Comparison of ENCODE assay signal across 16 cellular contexts in genomic region chr6:39804666-39805065, GRCh38. TPM values are rescaled to one million over a fixed set of nuclear protein-coding genes. Genes with fewer than 3 reads are reported as not detected.
DNase-seq lines count a peak whose midpoint lies in the region; ATAC-seq, FAIRE-seq and TF ChIP-seq lines count a peak whose summit lies in the region.
"Had no signal": no experiment of that assay in that cellular context is flagged by ENCODE, and none has a peak within 500 bp of the region (broad histone marks: within the 10 kb centered on the region; RNA-seq: fewer than 3 reads in every experiment).

No MANE protein-coding gene starts in this region.

- H4K20me1 ChIP-seq in MM.1S (ENCODE audit: insufficient read depth, low read length) (no peaks in the 10 kb centered on the region), HepG2 (ENCODE audit: insufficient read depth, low read length) (no peaks in the 10 kb centered on the region)

- no peak for TF ChIP-seq RAD21 in HepG2 (CRISPR knock-in tag; IDR thresholded peaks at IDR 0.05)

- CTCF ChIA-PET in HepG2 (lab: Yijun Ruan, JAX; ENCODE audit: low intra/inter-chr PET ratio, low total read pairs) = no interaction called here

- no peak for FAIRE-seq in HepG2 (lab: Jason Lieb, UNC)
- FAIRE-seq: D721Med had no signal

- H3K4me3 ChIP-seq in AG09309 (ENCODE audit: control insufficient read depth, low read depth, low read length) (no peak overlapping the region), MM.1S (ENCODE audit: low read length) (no peak overlapping the region), dorsolateral prefrontal cortex (peak overlapping the region in 4 of 59 donors; percentile 3 to 18 (median 12)), HepG2 (replicated peaks in 1 of 3; ENCODE audit: insufficient read depth in 1 of 3, low read depth in 2 of 3, low read length in 3 of 3) (no peak overlapping the region)
- H3K4me3 ChIP-seq: transverse colon had no signal

- H3K27ac ChIP-seq in MM.1S (ENCODE audit: low read length) (no peak overlapping the region), dorsolateral prefrontal cortex (peak overlapping the region in 42 of 59 donors; percentile 7 to 98 (median 63)), HepG2 (ENCODE audit: extremely low read length, insufficient read depth, low read length) (no peak overlapping the region)
- H3K27ac ChIP-seq: transverse colon, VCaP had no signal

- DNase-seq in AG09309 (ENCODE audit: low read depth) (peak; percentile 50), MM.1S (peak; percentile 40), dorsolateral prefrontal cortex (no peak), HepG2 (ENCODE audit: low spot score) (no peak), pons (ENCODE audit: low spot score) (no peak), GM13977 (ENCODE audit: low spot score) (no peak), OCI-M2 (lab: John Stamatoyannopoulos, UW; ENCODE audit: unreplicated experiment) (no peak)
- DNase-seq: activated CD8-positive, alpha-beta memory T cell treated with anti-CD3 and anti-CD28 coated beads, Interleukin-2, amount 10 ng/mL, durations not matched to agents 7 days and 5 days; activated naive CD4-positive, alpha-beta T cell treated with anti-CD3 and anti-CD28 coated beads for 36 hours; KG1; NCI-H2029; transverse colon had no signal

- H3K36me3 ChIP-seq in MM.1S (replicated peaks; ENCODE audit: insufficient read depth, low read length) = no peaks in the 10 kb centered on the region
- no peaks in the 10 kb centered on the region for H3K36me3 ChIP-seq in HepG2 (replicated peaks in 1 of 2; ENCODE audit: control insufficient read depth in 1 of 2, insufficient read depth in 2 of 2, low read length in 2 of 2)
- H3K36me3 ChIP-seq: transverse colon had no signal

- TF ChIP-seq CTCF in AG09309 (IDR thresholded peaks at IDR 0.05; ENCODE audit: control insufficient read depth, insufficient read depth, low read depth, low read length, missing control alignments) (no peak), MM.1S (IDR thresholded peaks at IDR 0.05; ENCODE audit: low read length) (no peak), dorsolateral prefrontal cortex (IDR thresholded peaks at IDR 0.05 in 54 of 56, conservative IDR thresholded peaks at IDR 0.05 in 2 of 56; ENCODE audit: low read depth in 1 of 56, partially characterized antibody in 56 of 56) (no peak), HepG2 (CRISPR knock-in tag; IDR thresholded peaks at IDR 0.05) (no peak), GM13977 (IDR thresholded peaks at IDR 0.05; ENCODE audit: extremely low read depth, insufficient read depth, missing control alignments) (no peak)

- intact Hi-C loops in dorsolateral prefrontal cortex (cut with DNase I) = loop anchor here in 1 of 2 donors (5.0 kb wide), 1 partner anchor 48 kb away; no protein-coding TSS in a partner anchor
- intact Hi-C loops in HepG2 (cut with micrococcal nuclease; ENCODE audit: unreplicated experiment) = no loop called here

- no peak overlapping the region for H2AFZ ChIP-seq in MM.1S (ENCODE audit: low read length)
- no peak overlapping the region for H2AFZ ChIP-seq in HepG2 (ENCODE audit: low read length)

- no peak overlapping the region for H3K4me2 ChIP-seq in MM.1S (ENCODE audit: low read depth, low read length)
- no peak overlapping the region for H3K4me2 ChIP-seq in HepG2 (ENCODE audit: low read depth, low read length)

- ATAC-seq in HepG2 (no peak), HG02970 (IDR thresholded peaks at IDR 0.05; ENCODE audit: low FRiP score, unreplicated experiment) (no peak)
- ATAC-seq: activated CD8-positive, alpha-beta memory T cell treated with anti-CD3 and anti-CD28 coated beads, Interleukin-2, amount 10 ng/mL, durations not matched to agents 7 days and 5 days; esophagus mucosa had no signal

- BruUV-seq in HepG2 (replicated peaks; lab: Mats Ljungman, UMichigan) = no TSS peak

- no peaks in the 10 kb centered on the region for H3F3A ChIP-seq in MM.1S (ENCODE audit: insufficient read depth, low read length)

- H3K27me3 ChIP-seq in MM.1S (replicated peaks; ENCODE audit: insufficient read depth, low read length) = no peaks in the 10 kb centered on the region
- H3K27me3 ChIP-seq in dorsolateral prefrontal cortex = no peaks in the 10 kb centered on the region
- no peaks in the 10 kb centered on the region; a peak in 2 of 5 replicates for H3K27me3 ChIP-seq in HepG2 (ENCODE audit: control insufficient read depth in 1 of 2, insufficient read depth in 2 of 2, low read length in 2 of 2)
- H3K27me3 ChIP-seq: transverse colon had no signal

- no peak for TF ChIP-seq POLR2A in HepG2 (IDR thresholded peaks at IDR 0.05; ENCODE audit: insufficient read depth in 1 of 2, low read depth in 2 of 2, low read length in 2 of 2)

- H3K9me3 ChIP-seq in MM.1S (replicated peaks; ENCODE audit: insufficient read depth, low read length) = no peaks in the 10 kb centered on the region
- H3K9me3 ChIP-seq in HepG2 (ENCODE audit: low read length) = no peaks in the 10 kb centered on the region
- H3K9me3 ChIP-seq: transverse colon had no signal

- no peaks in the 10 kb centered on the region for H3K9me2 ChIP-seq in MM.1S (replicated peaks; ENCODE audit: insufficient read depth, low read length)

- WGBS in HepG2 (ENCODE audit: low lambda C conversion rate) = 29% methylated on average over 3 of the region's 3 CpGs

- TF ChIP-seq EP300 in HepG2 (IDR thresholded peaks at IDR 0.05; ENCODE audit: low read depth in 2 of 2, low read length in 2 of 2) (no peak), HepG2 (CRISPR knock-in tag; IDR thresholded peaks at IDR 0.05; ENCODE audit: borderline replicate concordance) (no peak)

- POLR2A ChIA-PET in HepG2 (lab: Yijun Ruan, JAX) = no interaction called here

- H3K9ac ChIP-seq in MM.1S (ENCODE audit: low read length) = no peak overlapping the region
- no peak overlapping the region for H3K9ac ChIP-seq in HepG2 (ENCODE audit: insufficient read depth, low read depth, low read length)

- H3K4me1 ChIP-seq in MM.1S (ENCODE audit: low read length) (no peaks in the 10 kb centered on the region), HepG2 (ENCODE audit: insufficient read depth, low read length) (peaks cover 14% of the 10 kb centered on the region)

- H3K79me2 ChIP-seq in MM.1S (ENCODE audit: low read length) (no peaks in the 10 kb centered on the region), HepG2 (ENCODE audit: insufficient read depth, low read length) (no peaks in the 10 kb centered on the region)

- in situ Hi-C loops in HepG2 (cut with HindIII; ENCODE audit: extremely low pct_ligation_motif_present, low pct_unique_long_range_greater_than_20kb) (no loop called here), GM13977 (cut with MboI; ENCODE audit: low pct_unique_long_range_greater_than_20kb, low sequenced_read_pairs, unreplicated experiment) (no loop called here)

TF ChIP-seq in HepG2, 621 proteins besides CTCF, POLR2A, EP300 and RAD21:
- TF ChIP-seq MAFF (IDR thresholded peaks at IDR 0.05; ENCODE audit: low read depth, low read length) (peak; percentile 61; the same call in 1 of the 2 replicates), FOSL2 (CRISPR knock-in tag; IDR thresholded peaks at IDR 0.05) (no peak), MAFK (conservative IDR thresholded peaks at IDR 0.05 in 1 of 2, IDR thresholded peaks at IDR 0.05 in 1 of 2; ENCODE audit: low read length in 2 of 2) (peak; percentile 64 to 72; a peak in 3 of 4 replicates)

RNA-seq across cellular contexts. Expression of gene DAAM2, which starts 12.5 kb away (rescaled TPM):
- 100 to 1,000 TPM in 95 of 120 experiments, 10 to 100 TPM in 25; 43.8 to 450 (median 152) TPM for total RNA-seq in dorsolateral prefrontal cortex
- total RNA-seq in HepG2 (2016; rRNA removed; fragmentation: Illumina TruSeq; extraction: Trizol) = not detected in 2 replicates
- total RNA-seq in HepG2 (2016; cell fraction: cytosol; rRNA removed; fragmentation: Illumina TruSeq; extraction: Trizol; ENCODE audit: low read depth) = not detected in 2 replicates
- total RNA-seq in HepG2 (2016; cell fraction: insoluble cytoplasmic fraction; rRNA removed; fragmentation: Illumina TruSeq; extraction: Trizol) = 0.02 TPM in 1 of 2 replicates, not detected in the other
- total RNA-seq in HepG2 (2016; cell fraction: membrane; rRNA removed; fragmentation: Illumina TruSeq; extraction: Trizol) = not detected in 2 replicates
- total RNA-seq in HepG2 (2016; cell fraction: nucleus; rRNA removed; fragmentation: Illumina TruSeq; extraction: Trizol) = not detected in 2 replicates
- 0.01 TPM in 1 of 2 replicates, not detected in the other for polyA plus RNA-seq in HepG2 (2011; rRNA removed)
- polyA plus RNA-seq in HepG2 (2011; cell fraction: cytosol; rRNA removed) = 0.01 and 0.03 TPM in 2 replicates
- polyA plus RNA-seq in HepG2 (2011; cell fraction: nucleus; rRNA removed) = 0.14 TPM in 1 of 2 replicates, not detected in the other
- 0.03 and 0.09 TPM in 2 replicates for polyA plus RNA-seq in HepG2 (2012)
- not detected in 2 replicates for polyA plus RNA-seq in HepG2 (2016; cell fraction: cytosol; fragmentation: Illumina TruSeq; extraction: Trizol; ENCODE audit: low read depth)
- polyA plus RNA-seq in HepG2 (2016; cell fraction: insoluble cytoplasmic fraction; fragmentation: Illumina TruSeq; extraction: Trizol; ENCODE audit: low read depth) = not detected in 2 replicates
- polyA plus RNA-seq in HepG2 (2016; cell fraction: membrane; fragmentation: Illumina TruSeq; extraction: Trizol; ENCODE audit: low read depth) = 0.02 TPM in 1 of 2 replicates, not detected in the other
- polyA plus RNA-seq in HepG2 (2016; cell fraction: nucleus; fragmentation: Illumina TruSeq; extraction: Trizol; ENCODE audit: insufficient read depth, low read depth) = not detected in 2 replicates
- polyA minus RNA-seq in HepG2 (2011; rRNA and poly(A)+ RNA removed; ENCODE audit: low replicate concordance) = 0.06 TPM in 1 of 2 replicates, not detected in the other
- not detected in 2 replicates for polyA minus RNA-seq in HepG2 (2011; cell fraction: cytosol; rRNA and poly(A)+ RNA removed)
- under 0.01 TPM in 1 of 2 replicates, not detected in the other for polyA minus RNA-seq in HepG2 (2011; cell fraction: nucleus; rRNA and poly(A)+ RNA removed)
- total RNA-seq: activated CD8-positive, alpha-beta memory T cell treated with anti-CD3 and anti-CD28 coated beads, Interleukin-2, amount 10 ng/mL, durations not matched to agents 7 days and 5 days; activated naive CD4-positive, alpha-beta T cell treated with anti-CD3 and anti-CD28 coated beads for 36 hours had no signal

Comparison
In these comparisons a context has a peak if more than half of its experiments do, and no peak if none do; other contexts are left out.
1. DNase-seq: peak in AG09309 (single experiment) and MM.1S (single experiment); none in dorsolateral prefrontal cortex (0 of 10), HepG2 (single experiment), pons (single experiment), GM13977 (single experiment) and OCI-M2 (single experiment).
2. H3K27ac ChIP-seq: peak in dorsolateral prefrontal cortex (42 of 59); none in MM.1S (single experiment) and HepG2 (single experiment).
3. RNA of gene DAAM2, which starts 12.5 kb away (total RNA-seq): 43.8 to 450 TPM in dorsolateral prefrontal cortex; 0.02 TPM in HepG2; every median in the first group is over 10 times any median in the second.